1 cellular context compared by ENCODE assay signal in the genomic region with DNA sequence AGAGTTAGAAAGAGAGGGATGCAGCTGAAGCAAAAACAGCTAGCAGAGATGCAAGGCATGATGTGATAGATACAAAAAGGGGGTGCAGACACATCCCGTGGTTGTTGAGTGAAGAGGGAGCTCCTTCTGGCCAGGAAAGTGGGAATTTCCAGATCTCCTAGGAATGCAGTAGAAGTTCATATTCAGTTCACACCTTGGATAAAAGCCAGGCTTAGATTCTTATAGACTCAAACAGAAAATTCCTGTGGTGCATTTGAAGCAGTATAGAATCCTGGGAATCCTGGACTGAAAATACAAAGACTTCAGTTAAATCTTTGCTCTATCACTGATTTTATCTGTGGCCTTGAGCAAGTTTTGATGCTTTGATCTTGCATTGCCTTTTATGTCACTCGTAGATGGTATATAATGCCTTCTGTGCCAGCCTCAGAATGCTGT.
TF ChIP-seq lines count a peak whose summit lies in the region.

No MANE protein-coding gene starts in this region.

TF ChIP-seq in endothelial cell of umbilical vein, 7 proteins besides CTCF, POLR2A, EP300 and RAD21:
- TF ChIP-seq EZH2 (IDR thresholded peaks at IDR 0.05; ENCODE audit: borderline replicate concordance, low read depth, low read length, severe bottlenecking): no peak
- TF ChIP-seq, protein P1, sequence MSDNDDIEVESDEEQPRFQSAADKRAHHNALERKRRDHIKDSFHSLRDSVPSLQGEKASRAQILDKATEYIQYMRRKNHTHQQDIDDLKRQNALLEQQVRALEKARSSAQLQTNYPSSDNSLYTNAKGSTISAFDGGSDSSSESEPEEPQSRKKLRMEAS (IDR thresholded peaks at IDR 0.05; ENCODE audit: insufficient read depth, insufficient read length): no peak
- TF ChIP-seq FOS (IDR thresholded peaks at IDR 0.05; ENCODE audit: borderline replicate concordance, insufficient read depth, low read length): no peak
- TF ChIP-seq POLR2AphosphoS5 (IDR thresholded peaks at IDR 0.05; ENCODE audit: insufficient read depth, low read depth, low read length): no peak
- no peak for TF ChIP-seq JUN (IDR thresholded peaks at IDR 0.05; ENCODE audit: borderline replicate concordance, insufficient read depth, insufficient read length, low read depth)
- TF ChIP-seq GATA2 (IDR thresholded peaks at IDR 0.05; ENCODE audit: insufficient read depth, insufficient read length, low read depth, low read length): no peak
- no peak for TF ChIP-seq MYC (IDR thresholded peaks at IDR 0.05; ENCODE audit: low read depth, low read length)
